1 cellular context compared by ENCODE assay signal in genomic region chr17:57955183-57955952, GRCh38.
TF ChIP-seq lines count a peak whose summit lies in the region.

Gene CUEDC1, minus strand, starts transcription at chr17:57955412. Its CDS starts 69,848 bp downstream, at chr17:57885564.

TF ChIP-seq in HepG2, 621 proteins besides CTCF, POLR2A, EP300 and RAD21 (continued from another document):
- TF ChIP-seq FOXP1 (IDR thresholded peaks at IDR 0.05) (no peak), FOXP1 (CRISPR knock-in tag; IDR thresholded peaks at IDR 0.05) (no peak), MZF1 (CRISPR knock-in tag; IDR thresholded peaks at IDR 0.05; ENCODE audit: borderline replicate concordance) (no peak), ZNF768 (CRISPR knock-in tag; IDR thresholded peaks at IDR 0.05) (peak; percentile 42; the same call in 1 of the 2 replicates), ZMYM3 (CRISPR knock-in tag; IDR thresholded peaks at IDR 0.05) (no peak), PHF21A (CRISPR knock-in tag; IDR thresholded peaks at IDR 0.05) (0 out of 2 replicates have a peak, but pooled peaks have one; percentile 0), BRCA1 (CRISPR knock-in tag; IDR thresholded peaks at IDR 0.05) (no peak), PCBP1 (IDR thresholded peaks at IDR 0.05; ENCODE audit: borderline replicate concordance, low read depth, low read length) (no peak), SMAD9 (CRISPR knock-in tag; IDR thresholded peaks at IDR 0.05) (no peak), SMAD1 (CRISPR knock-in tag; IDR thresholded peaks at IDR 0.05; ENCODE audit: borderline replicate concordance, low read depth) (no peak), KAT7 (CRISPR knock-in tag; IDR thresholded peaks at IDR 0.05; ENCODE audit: borderline replicate concordance) (no peak), ZNF672 (CRISPR knock-in tag; IDR thresholded peaks at IDR 0.05) (no peak), ZNF441 (CRISPR knock-in tag; IDR thresholded peaks at IDR 0.05; ENCODE audit: borderline replicate concordance) (no peak), MYNN (CRISPR knock-in tag; IDR thresholded peaks at IDR 0.05; ENCODE audit: low read depth) (no peak), SOX13 (IDR thresholded peaks at IDR 0.05) (no peak), SOX13 (CRISPR knock-in tag; conservative IDR thresholded peaks at IDR 0.05 in 1 of 2, IDR thresholded peaks at IDR 0.05 in 1 of 2) (peak in 1 of 2 experiments; percentile 32; a peak in 1 of 4 replicates), ETV6 (CRISPR knock-in tag; conservative IDR thresholded peaks at IDR 0.05) (no peak), TCF12 (IDR thresholded peaks at IDR 0.05) (no peak), TCF12 (CRISPR knock-in tag; IDR thresholded peaks at IDR 0.05) (no peak), KDM2A (CRISPR knock-in tag; IDR thresholded peaks at IDR 0.05; ENCODE audit: borderline replicate concordance, low read depth) (peak; percentile 36; the same call in 1 of the 2 replicates), ZNF839 (CRISPR knock-in tag; IDR thresholded peaks at IDR 0.05; ENCODE audit: borderline replicate concordance) (no peak), ZEB1 (IDR thresholded peaks at IDR 0.05; ENCODE audit: insufficient replicate concordance, low read depth) (no peak), SAP130 (CRISPR knock-in tag; IDR thresholded peaks at IDR 0.05; ENCODE audit: low read depth) (peak; percentile 48; the same call in 1 of the 2 replicates), PATZ1 (CRISPR knock-in tag; IDR thresholded peaks at IDR 0.05) (peak; percentile 61), MYC (CRISPR knock-in tag; IDR thresholded peaks at IDR 0.05; ENCODE audit: borderline replicate concordance) (0 out of 2 replicates have a peak, but pooled peaks have one; percentile 39), HDAC2 (CRISPR knock-in tag; IDR thresholded peaks at IDR 0.05) (no peak), TEAD2 (CRISPR knock-in tag; IDR thresholded peaks at IDR 0.05) (no peak), BCL6 (CRISPR knock-in tag; IDR thresholded peaks at IDR 0.05) (no peak), ELF4 (CRISPR knock-in tag; IDR thresholded peaks at IDR 0.05; ENCODE audit: borderline replicate concordance) (no peak), ZNF501 (CRISPR knock-in tag; IDR thresholded peaks at IDR 0.05) (no peak), TBX3 (IDR thresholded peaks at IDR 0.05; ENCODE audit: borderline replicate concordance) (no peak), ARID2 (CRISPR knock-in tag; IDR thresholded peaks at IDR 0.05; ENCODE audit: borderline replicate concordance) (no peak), ZBTB34 (CRISPR knock-in tag; IDR thresholded peaks at IDR 0.05) (no peak), AHR (CRISPR knock-in tag; IDR thresholded peaks at IDR 0.05) (no peak), MAZ (IDR thresholded peaks at IDR 0.05; ENCODE audit: borderline replicate concordance, low read depth, low read length) (no peak), MAZ (CRISPR knock-in tag; IDR thresholded peaks at IDR 0.05; ENCODE audit: low read depth) (0 out of 2 replicates have a peak, but pooled peaks have one; percentile 27), MEIS1 (CRISPR knock-in tag; IDR thresholded peaks at IDR 0.05; ENCODE audit: borderline replicate concordance) (0 out of 2 replicates have a peak, but pooled peaks have one; percentile 19), ZNF83 (CRISPR knock-in tag; IDR thresholded peaks at IDR 0.05; ENCODE audit: borderline replicate concordance) (0 out of 2 replicates have a peak, but pooled peaks have one; percentile 54), ZNF660 (CRISPR knock-in tag; IDR thresholded peaks at IDR 0.05; ENCODE audit: borderline replicate concordance, low read depth) (no peak), MXD1 (CRISPR knock-in tag; IDR thresholded peaks at IDR 0.05) (no peak), THYN1 (CRISPR knock-in tag; IDR thresholded peaks at IDR 0.05; ENCODE audit: borderline replicate concordance, low read depth) (no peak), MTA3 (CRISPR knock-in tag; IDR thresholded peaks at IDR 0.05) (no peak), RBFOX2 (IDR thresholded peaks at IDR 0.05; ENCODE audit: low read depth, low read length) (no peak), ZSCAN25 (CRISPR knock-in tag; IDR thresholded peaks at IDR 0.05) (0 out of 2 replicates have a peak, but pooled peaks have one; percentile 27), XBP1 (CRISPR knock-in tag; IDR thresholded peaks at IDR 0.05) (no peak), CEBPG (CRISPR knock-in tag; IDR thresholded peaks at IDR 0.05) (no peak), ZNF484 (CRISPR knock-in tag; IDR thresholded peaks at IDR 0.05; ENCODE audit: borderline replicate concordance, low read depth) (no peak), RFX1 (IDR thresholded peaks at IDR 0.05) (no peak), TFAP4 (IDR thresholded peaks at IDR 0.05; ENCODE audit: borderline replicate concordance, low read depth) (peak; percentile 46; the same call in 1 of the 2 replicates), ZNF468 (CRISPR knock-in tag; IDR thresholded peaks at IDR 0.05) (no peak), SP5 (CRISPR knock-in tag; IDR thresholded peaks at IDR 0.05; ENCODE audit: borderline replicate concordance, low read depth) (peak; percentile 68; the same call in 1 of the 2 replicates), ZSCAN22 (CRISPR knock-in tag; IDR thresholded peaks at IDR 0.05) (no peak), GATAD1 (CRISPR knock-in tag; IDR thresholded peaks at IDR 0.05) (0 out of 2 replicates have a peak, but pooled peaks have one; percentile 12), NFIC (IDR thresholded peaks at IDR 0.05; ENCODE audit: low read length) (no peak), ZNF331 (CRISPR knock-in tag; IDR thresholded peaks at IDR 0.05) (0 out of 2 replicates have a peak, but pooled peaks have one; percentile 41), UBTF (CRISPR knock-in tag; IDR thresholded peaks at IDR 0.05) (peak; percentile 72; the same call in 1 of the 2 replicates), SKIL (CRISPR knock-in tag; IDR thresholded peaks at IDR 0.05; ENCODE audit: borderline replicate concordance) (0 out of 2 replicates have a peak, but pooled peaks have one; percentile 11), ZNF891 (CRISPR knock-in tag; IDR thresholded peaks at IDR 0.05) (no peak), ZNF263 (CRISPR knock-in tag; IDR thresholded peaks at IDR 0.05) (peak; percentile 6; the same call in 1 of the 2 replicates), DPF2 (CRISPR knock-in tag; IDR thresholded peaks at IDR 0.05; ENCODE audit: borderline replicate concordance, low read depth) (no peak), MEIS2 (CRISPR knock-in tag; IDR thresholded peaks at IDR 0.05) (0 out of 2 replicates have a peak, but pooled peaks have one; percentile 26)
